2 cellular contexts compared by ENCODE assay signal in genomic region chr11:86079421-86079820, GRCh38.
TF ChIP-seq lines count a peak whose summit lies in the region.

No MANE protein-coding gene starts in this region.

TF ChIP-seq in HepG2, 621 proteins besides CTCF, POLR2A, EP300 and RAD21:
- TF ChIP-seq IRF1 (CRISPR knock-in tag; IDR thresholded peaks at IDR 0.05; ENCODE audit: low read depth) (no peak), BHLHE40 (IDR thresholded peaks at IDR 0.05; ENCODE audit: low read length) (peak; percentile 94), MNT (IDR thresholded peaks at IDR 0.05) (peak; percentile 88), AFF4 (CRISPR knock-in tag; IDR thresholded peaks at IDR 0.05) (no peak), ZNF446 (CRISPR knock-in tag; IDR thresholded peaks at IDR 0.05) (no peak)
- TF ChIP-seq, protein P1, sequence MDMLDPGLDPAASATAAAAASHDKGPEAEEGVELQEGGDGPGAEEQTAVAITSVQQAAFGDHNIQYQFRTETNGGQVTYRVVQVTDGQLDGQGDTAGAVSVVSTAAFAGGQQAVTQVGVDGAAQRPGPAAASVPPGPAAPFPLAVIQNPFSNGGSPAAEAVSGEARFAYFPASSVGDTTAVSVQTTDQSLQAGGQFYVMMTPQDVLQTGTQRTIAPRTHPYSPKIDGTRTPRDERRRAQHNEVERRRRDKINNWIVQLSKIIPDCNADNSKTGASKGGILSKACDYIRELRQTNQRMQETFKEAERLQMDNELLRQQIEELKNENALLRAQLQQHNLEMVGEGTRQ (IDR thresholded peaks at IDR 0.05; ENCODE audit: low read depth, low read length), result peak; percentile 55; the same call in 1 of the 2 replicates
- TF ChIP-seq, protein P1 (CRISPR knock-in tag; IDR thresholded peaks at IDR 0.05; ENCODE audit: borderline replicate concordance), result no peak; the same call in 1 of the 2 replicates

TF ChIP-seq in IMR-90, 13 proteins besides CTCF, POLR2A, EP300 and RAD21:
- TF ChIP-seq, protein P1 (IDR thresholded peaks at IDR 0.05; ENCODE audit: low read depth, low read length), result no peak
- TF ChIP-seq MAZ (IDR thresholded peaks at IDR 0.05; ENCODE audit: borderline replicate concordance, low read depth, low read length) (no peak), MXI1 (IDR thresholded peaks at IDR 0.05; ENCODE audit: borderline replicate concordance, low read depth, low read length) (no peak), SMC3 (IDR thresholded peaks at IDR 0.05; ENCODE audit: low read depth, low read length) (no peak), FOS (IDR thresholded peaks at IDR 0.05; ENCODE audit: low read depth, low read length) (no peak), NFE2L2 (IDR thresholded peaks at IDR 0.05; ENCODE audit: low read depth, low read length) (no peak), ELK1 (IDR thresholded peaks at IDR 0.05; ENCODE audit: borderline replicate concordance, low read depth, low read length) (no peak), MAFK (IDR thresholded peaks at IDR 0.05; ENCODE audit: low read depth, low read length) (no peak), CHD1 (IDR thresholded peaks at IDR 0.05; ENCODE audit: low read depth, low read length) (no peak), RCOR1 (IDR thresholded peaks at IDR 0.05; ENCODE audit: insufficient replicate concordance, low read length) (no peak), CEBPB (IDR thresholded peaks at IDR 0.05; ENCODE audit: low read depth, low read length) (no peak), BHLHE40 (IDR thresholded peaks at IDR 0.05; ENCODE audit: low read depth, low read length) (no peak), RFX5 (IDR thresholded peaks at IDR 0.05; ENCODE audit: low read depth, low read length) (no peak)
